ENCODE assay signal across 23 cellular contexts in genomic region chr17:31163091-31163781, GRCh38.
"Had no signal": no experiment of that assay in that cellular context is flagged by ENCODE, and none has a peak within 500 bp of the region (broad histone marks: within the 10 kb centered on the region; RNA-seq: fewer than 3 reads in every experiment).

No MANE protein-coding gene starts in this region.

- ATAC-seq: foreskin keratinocyte; gastroesophageal sphincter; heart left ventricle; left ventricle myocardium superior; lower lobe of right lung; natural killer cell; sciatic nerve; stimulated activated effector memory CD8-positive, alpha-beta T cell treated with anti-CD3 and anti-CD28 coated beads, Interleukin-12 subunit alpha, Interleukin-12 subunit beta, amount 100 ng/mL, for 72 hours had no signal

- H3K36me3 Mint-ChIP-seq: natural killer cell had no signal

- H3K9me3 Mint-ChIP-seq: natural killer cell; neural crest cell; stimulated activated effector memory CD8-positive, alpha-beta T cell treated with anti-CD3 and anti-CD28 coated beads, Interleukin-12 subunit alpha, Interleukin-12 subunit beta, amount 100 ng/mL, for 72 hours; type B pancreatic cell had no signal

- H3K27me3 ChIP-seq: dorsolateral prefrontal cortex, esophagus muscularis mucosa, foreskin keratinocyte, gastroesophageal sphincter, heart left ventricle, hepatocyte, stomach, thyroid gland had no signal

- H3K9ac ChIP-seq: parathyroid adenoma had no signal

- H3K4me3 Mint-ChIP-seq: natural killer cell; neural crest cell; stimulated activated effector memory CD8-positive, alpha-beta T cell treated with anti-CD3 and anti-CD28 coated beads, Interleukin-12 subunit alpha, Interleukin-12 subunit beta, amount 100 ng/mL, for 72 hours; type B pancreatic cell had no signal

- H3K27ac Mint-ChIP-seq: natural killer cell; stimulated activated effector memory CD8-positive, alpha-beta T cell treated with anti-CD3 and anti-CD28 coated beads, Interleukin-12 subunit alpha, Interleukin-12 subunit beta, amount 100 ng/mL, for 72 hours; type B pancreatic cell had no signal

- H3K4me2 ChIP-seq: hepatocyte had no signal

- H3K27me3 Mint-ChIP-seq: type B pancreatic cell had no signal

- H3K4me1 ChIP-seq: esophagus muscularis mucosa, foreskin keratinocyte, gastroesophageal sphincter, lower lobe of right lung, parathyroid adenoma, thyroid gland had no signal

- H2AFZ ChIP-seq: hepatocyte, parathyroid adenoma had no signal

- H3K9me3 ChIP-seq: esophagus muscularis mucosa, gastroesophageal sphincter, heart left ventricle, lower lobe of right lung, stomach, thyroid gland had no signal

- H3K79me2 ChIP-seq: hepatocyte, parathyroid adenoma had no signal

- DNase-seq: dorsolateral prefrontal cortex; effector CD8-positive, alpha-beta T cell; foreskin keratinocyte; heart left ventricle; left ventricle myocardium superior; lower lobe of right lung; natural killer cell; stimulated activated CD4-positive, alpha-beta T cell treated with anti-CD3 and anti-CD28 coated beads, Interleukin-2, amount 100 ng/mL, for 24 hours; stimulated activated CD4-positive, alpha-beta T cell treated with anti-CD3 and anti-CD28 coated beads, Interleukin-4, amount 100 ng/mL, for 24 hours; stimulated activated naive CD4-positive, alpha-beta T cell treated with Interleukin-2 at 50 U/mL for 16 hours; stomach; thyroid gland had no signal

- H3K4me3 ChIP-seq: dorsolateral prefrontal cortex, esophagus muscularis mucosa, gastroesophageal sphincter, heart left ventricle, hepatocyte, lower lobe of right lung, stomach, thyroid gland had no signal

- FAIRE-seq: colon, endothelial cell of umbilical vein, islet of Langerhans had no signal

- H3K27ac ChIP-seq: dorsolateral prefrontal cortex, esophagus muscularis mucosa, foreskin keratinocyte, gastroesophageal sphincter, heart left ventricle, hepatocyte, lower lobe of right lung, parathyroid adenoma, stomach, thyroid gland had no signal
